Comparison of ENCODE assay signal across 20 cellular contexts in the genomic region with DNA sequence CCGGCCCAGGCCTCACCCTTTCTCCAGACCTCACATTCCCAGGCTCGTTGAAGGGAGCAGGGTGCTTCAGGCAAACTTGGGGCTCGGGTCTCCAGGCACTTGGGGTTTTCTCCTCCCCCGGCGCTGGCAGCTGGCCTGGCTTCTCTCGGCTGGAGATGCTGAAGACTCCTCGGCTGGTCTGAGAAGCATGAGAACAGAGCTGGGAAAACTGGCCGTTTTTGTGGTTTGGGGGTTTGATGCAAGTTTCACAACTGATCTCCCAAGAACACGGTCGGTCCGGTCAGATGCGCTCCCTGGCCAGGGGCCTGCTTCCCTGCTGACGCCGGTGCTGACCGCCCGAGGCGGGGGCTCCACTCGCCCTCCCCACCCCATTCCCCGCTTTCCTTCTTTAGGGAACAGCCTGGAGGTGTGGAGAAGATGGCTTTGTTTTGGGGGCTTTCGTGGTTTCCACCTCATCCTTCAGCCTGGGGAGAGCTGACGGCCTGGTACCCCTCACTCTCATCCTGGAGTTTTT. TPM values are rescaled to one million over a fixed set of nuclear protein-coding genes. Genes with fewer than 3 reads are reported as not detected.
"Had no signal": no experiment of that assay in that cellular context is flagged by ENCODE, and none has a peak within 500 bp of the region (broad histone marks: within the 10 kb centered on the region; RNA-seq: fewer than 3 reads in every experiment).

No MANE protein-coding gene starts in this region.

- H3K27me3 ChIP-seq: esophagus squamous epithelium, ovary had no signal

- H3K27ac ChIP-seq: esophagus squamous epithelium, ovary, stomach, thoracic aorta, WERI-Rb-1 had no signal

- DNase-seq: activated CD4-positive, alpha-beta T cell treated with anti-CD3 and anti-CD28 coated beads, Interleukin-2, amount 50 U/mL, for 48 hours; activated naive CD4-positive, alpha-beta T cell treated with Interleukin-2 at 50 U/mL for 16 hours; cortex of kidney; effector CD8-positive, alpha-beta T cell; esophagus squamous epithelium; glutamatergic neuron; immature natural killer cell; left cardiac atrium; lower lobe of right lung; nephron progenitor cell; ovary; stomach; WERI-Rb-1 had no signal

- ATAC-seq: activated T-helper 17 cell treated with anti-CD3 and anti-CD28 coated beads, Interleukin-2, amount 50 U/mL, for 72 hours had no signal

- H3K36me3 ChIP-seq: esophagus squamous epithelium, lower lobe of right lung, ovary, stomach, thoracic aorta, WERI-Rb-1 had no signal

- FAIRE-seq: endothelial cell of umbilical vein, urothelium cell line had no signal

- H3K4me3 ChIP-seq: esophagus squamous epithelium, lower lobe of right lung, ovary, stomach, thoracic aorta had no signal

- H3K9me3 ChIP-seq: esophagus squamous epithelium, lower lobe of right lung, ovary, stomach, thoracic aorta had no signal

RNA-seq across cellular contexts. Expression of a gene that starts 35.3 kb away (rescaled TPM):
- total RNA-seq: endothelial cell of umbilical vein had no signal

RNA-seq across cellular contexts. Expression of a gene that starts 41.4 kb away (rescaled TPM):
- total RNA-seq: activated T-helper 17 cell treated with anti-CD3 and anti-CD28 coated beads, Interleukin-2, amount 50 U/mL, for 72 hours; endothelial cell of umbilical vein; esophagus squamous epithelium; fibroblast of villous mesenchyme; ovary; pulmonary artery endothelial cell; thoracic aorta had no signal
- polyA plus RNA-seq: aorta, endothelial cell of umbilical vein, immature natural killer cell, ovary, stomach had no signal
